14 cellular contexts compared by ENCODE assay signal in the genomic region with DNA sequence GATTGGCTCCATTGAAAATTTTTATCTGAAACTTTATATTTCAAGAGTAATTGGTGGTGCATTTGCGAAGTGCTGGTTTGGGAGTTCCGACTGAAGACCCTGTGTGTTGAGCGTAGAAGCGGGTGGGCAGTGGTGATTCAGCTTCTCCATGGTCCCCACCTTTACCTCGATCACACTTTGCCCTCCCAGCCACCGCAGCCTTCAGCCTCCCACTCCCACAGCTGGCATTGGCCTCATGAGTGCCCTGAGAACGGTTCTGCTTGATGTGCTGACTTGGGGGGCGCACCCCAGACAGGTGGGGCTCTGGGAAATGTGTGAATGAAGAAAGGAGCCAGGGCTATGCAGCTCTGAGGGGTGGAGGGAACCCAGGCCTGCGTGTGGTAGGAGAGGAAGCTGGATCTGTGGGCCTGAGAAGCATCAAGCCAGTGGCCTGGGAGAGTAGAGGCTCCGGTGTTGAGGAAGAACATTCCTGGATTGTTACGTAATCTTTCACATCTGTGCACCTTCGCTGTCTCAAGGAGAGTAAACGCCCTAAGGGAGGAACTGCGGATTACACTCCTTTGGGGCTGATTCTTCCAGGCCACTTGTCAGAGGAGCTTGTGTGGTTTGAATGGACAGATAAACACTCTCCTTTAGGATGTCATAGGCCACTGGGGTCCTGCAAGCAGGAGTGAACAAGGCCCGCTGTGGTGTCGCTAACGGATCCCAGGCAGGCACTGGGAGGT.
DNase-seq lines count a peak whose midpoint lies in the region; ATAC-seq and TF ChIP-seq lines count a peak whose summit lies in the region.
"Had no signal": no experiment of that assay in that cellular context is flagged by ENCODE, and none has a peak within 500 bp of the region (broad histone marks: within the 10 kb centered on the region; RNA-seq: fewer than 3 reads in every experiment).

No MANE protein-coding gene starts in this region.

- H3K4me3 ChIP-seq in left ventricle myocardium inferior, result no peak overlapping the region
- peak overlapping the region; percentile 55; the same call in 1 of the 2 replicates for H3K4me3 ChIP-seq in SK-N-MC
- H3K4me3 ChIP-seq in urinary bladder (ENCODE audit: low read depth, low read length), result no peak overlapping the region

- H3K4me1 ChIP-seq in left ventricle myocardium inferior (peaks cover 62% of the 10 kb centered on the region), foreskin keratinocyte (peaks cover 24% of the 10 kb centered on the region), urinary bladder (ENCODE audit: insufficient read depth) (no peaks in the 10 kb centered on the region)

- H3K27me3 ChIP-seq in left ventricle myocardium inferior (ENCODE audit: low read depth) (no peaks in the 10 kb centered on the region), foreskin keratinocyte (no peaks in the 10 kb centered on the region)

- 85% methylated on average over 17 of the region's 17 CpGs for WGBS in urinary bladder

- H3K9ac ChIP-seq in SK-N-MC (ENCODE audit: insufficient read length), result no peak overlapping the region

- no peak for ATAC-seq in left ventricle myocardium superior
- peak; percentile 85 for ATAC-seq in foreskin keratinocyte
- no peak for ATAC-seq in HG03280 (IDR thresholded peaks at IDR 0.05; ENCODE audit: unreplicated experiment)
- ATAC-seq: activated CD8-positive, alpha-beta T cell treated with anti-CD3 and anti-CD28 coated beads, Interleukin-2, amount 10 ng/mL, durations not matched to agents 7 days and 5 days had no signal

- intact Hi-C loops in left ventricle myocardium inferior (cut with micrococcal nuclease), result no loop called here
- intact Hi-C loops in left ventricle myocardium superior (cut with micrococcal nuclease), result no loop called here

- H3K36me3 ChIP-seq in left ventricle myocardium inferior (peaks cover 9% of the 10 kb centered on the region), SK-N-MC (ENCODE audit: insufficient read depth, low read length) (no peaks in the 10 kb centered on the region), urinary bladder (ENCODE audit: insufficient read depth) (no peaks in the 10 kb centered on the region)

- TF ChIP-seq CTCF in left ventricle myocardium inferior (IDR thresholded peaks at IDR 0.05; ENCODE audit: borderline replicate concordance) (no peak), foreskin keratinocyte (conservative IDR thresholded peaks at IDR 0.05) (no peak)

- H3K9me3 ChIP-seq in left ventricle myocardium inferior (replicated peaks), result peaks cover 9% of the 10 kb centered on the region
- H3K9me3 ChIP-seq in SK-N-MC (ENCODE audit: low read depth, low read length), result no peaks in the 10 kb centered on the region

- DNase-seq in left ventricle myocardium inferior, result no peak
- DNase-seq in left ventricle myocardium superior, result no peak
- DNase-seq in SK-N-MC (ENCODE audit: low read depth, low spot score), result no peak
- DNase-seq in foreskin keratinocyte, result peak; percentile 83 to 92
- DNase-seq in activated CD4-positive, alpha-beta T cell treated with anti-CD3 and anti-CD28 coated beads for 1 hour, result no peak
- no peak for DNase-seq in NCI-H1417 (lab: John Stamatoyannopoulos, UW)
- DNase-seq: activated CD8-positive, alpha-beta T cell treated with anti-CD3 and anti-CD28 coated beads, Interleukin-2, amount 10 ng/mL, durations not matched to agents 7 days and 5 days; activated naive CD4-positive, alpha-beta T cell treated with anti-CD3 and anti-CD28 coated beads for 36 hours; DMS79 treated with DMSO at 0.1 percent for 48 hours; glutamatergic neuron; NCI-H1436 had no signal

- H3K27ac ChIP-seq in left ventricle myocardium inferior (replicated peaks) (peak overlapping the region; percentile 87), SK-N-MC (peak overlapping the region; percentile 47; the same call in 1 of the 2 replicates), foreskin keratinocyte (no peak overlapping the region), urinary bladder (ENCODE audit: low read depth) (peak overlapping the region; percentile 58)
- H3K27ac ChIP-seq: HL-60 had no signal

Comparison
In these comparisons a context has a peak if more than half of its experiments do, and no peak if none do; other contexts are left out.
1. DNase-seq: peak in foreskin keratinocyte (2 of 2); none in left ventricle myocardium inferior (single experiment), left ventricle myocardium superior (single experiment), SK-N-MC (single experiment), activated CD4-positive, alpha-beta T cell treated with anti-CD3 and anti-CD28 coated beads for 1 hour (single experiment) and NCI-H1417 (0 of 3).